Comparison of ENCODE assay signal across 2 cellular contexts in the genomic region with DNA sequence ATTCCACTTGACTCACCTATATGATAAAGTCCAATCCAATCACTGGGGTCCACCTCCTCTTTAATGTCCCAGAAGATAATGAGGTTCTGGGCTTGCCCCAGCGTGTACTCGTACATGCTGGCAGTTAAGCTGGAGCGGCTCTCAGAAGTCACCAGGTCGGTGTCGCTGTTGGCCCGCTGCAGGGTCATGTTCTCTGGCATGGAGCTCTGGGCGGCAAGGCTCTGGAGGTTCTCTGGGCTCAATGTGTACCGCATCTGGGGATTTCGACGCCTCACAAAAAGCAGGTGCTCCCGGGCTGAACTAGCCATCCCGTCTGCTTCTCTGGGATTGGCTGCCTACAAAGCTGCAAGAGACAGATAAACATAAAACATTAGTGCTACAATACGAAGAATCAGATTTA.
A peak's percentile ranks its signal among the peaks of the same experiment; 100 is the strongest.
TF ChIP-seq lines count a peak whose summit lies in the region.

No MANE protein-coding gene starts in this region.

TF ChIP-seq in IMR-90, 13 proteins besides CTCF, POLR2A, EP300 and RAD21:
- TF ChIP-seq, protein P1, sequence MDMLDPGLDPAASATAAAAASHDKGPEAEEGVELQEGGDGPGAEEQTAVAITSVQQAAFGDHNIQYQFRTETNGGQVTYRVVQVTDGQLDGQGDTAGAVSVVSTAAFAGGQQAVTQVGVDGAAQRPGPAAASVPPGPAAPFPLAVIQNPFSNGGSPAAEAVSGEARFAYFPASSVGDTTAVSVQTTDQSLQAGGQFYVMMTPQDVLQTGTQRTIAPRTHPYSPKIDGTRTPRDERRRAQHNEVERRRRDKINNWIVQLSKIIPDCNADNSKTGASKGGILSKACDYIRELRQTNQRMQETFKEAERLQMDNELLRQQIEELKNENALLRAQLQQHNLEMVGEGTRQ (IDR thresholded peaks at IDR 0.05; ENCODE audit: low read depth, low read length), result no peak
- TF ChIP-seq FOS (IDR thresholded peaks at IDR 0.05; ENCODE audit: low read depth, low read length), result no peak
- TF ChIP-seq CHD1 (IDR thresholded peaks at IDR 0.05; ENCODE audit: low read depth, low read length), result no peak
- no peak for TF ChIP-seq BHLHE40 (IDR thresholded peaks at IDR 0.05; ENCODE audit: low read depth, low read length)
- no peak for TF ChIP-seq MXI1 (IDR thresholded peaks at IDR 0.05; ENCODE audit: borderline replicate concordance, low read depth, low read length)

TF ChIP-seq in H1, 55 proteins besides CTCF, POLR2A, EP300 and RAD21:
- TF ChIP-seq, protein P2, sequence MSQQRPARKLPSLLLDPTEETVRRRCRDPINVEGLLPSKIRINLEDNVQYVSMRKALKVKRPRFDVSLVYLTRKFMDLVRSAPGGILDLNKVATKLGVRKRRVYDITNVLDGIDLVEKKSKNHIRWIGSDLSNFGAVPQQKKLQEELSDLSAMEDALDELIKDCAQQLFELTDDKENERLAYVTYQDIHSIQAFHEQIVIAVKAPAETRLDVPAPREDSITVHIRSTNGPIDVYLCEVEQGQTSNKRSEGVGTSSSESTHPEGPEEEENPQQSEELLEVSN (IDR thresholded peaks at IDR 0.05), result peak; percentile 78
- TF ChIP-seq SP1 (IDR thresholded peaks at IDR 0.05; ENCODE audit: low read depth, low read length) (no peak), SP2 (IDR thresholded peaks at IDR 0.05; ENCODE audit: low read length) (no peak)
- TF ChIP-seq, protein P3, sequence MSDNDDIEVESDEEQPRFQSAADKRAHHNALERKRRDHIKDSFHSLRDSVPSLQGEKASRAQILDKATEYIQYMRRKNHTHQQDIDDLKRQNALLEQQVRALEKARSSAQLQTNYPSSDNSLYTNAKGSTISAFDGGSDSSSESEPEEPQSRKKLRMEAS (IDR thresholded peaks at IDR 0.05), result 0 out of 2 replicates have a peak, but pooled peaks have one; percentile 41
